Comparison of ENCODE assay signal across 9 cellular contexts in genomic region chr1:62271932-62272728, GRCh38.
DNase-seq lines count a peak whose midpoint lies in the region; ATAC-seq lines count a peak whose summit lies in the region.
"Had no signal": no experiment of that assay in that cellular context is flagged by ENCODE, and none has a peak within 500 bp of the region (broad histone marks: within the 10 kb centered on the region; RNA-seq: fewer than 3 reads in every experiment).

No MANE protein-coding gene starts in this region.

- peak overlapping the region; percentile 34 to 58 for H3K4me3 Mint-ChIP-seq in effector memory CD8-positive, alpha-beta T cell
- H3K4me3 Mint-ChIP-seq: dendritic cell treated with granulocyte-macrophage colony-stimulating factor and Interleukin-4, amounts not matched to agents 40 ng/mL and 50 ng/mL, for 4 days had no signal

- DNase-seq in GM19240 (ENCODE audit: insufficient read length, low spot score) (peak; percentile 32), UCSD-AML1 (lab: John Stamatoyannopoulos, UW; ENCODE audit: unreplicated experiment) (peak; percentile 74), NCI-H2196 (lab: John Stamatoyannopoulos, UW; ENCODE audit: unreplicated experiment) (no peak), NCI-H187 treated with DMSO at 0.1 percent for 48 hours (lab: John Stamatoyannopoulos, UW) (no peak), NCI-H2081 treated with DMSO at 0.1 percent for 48 hours (lab: John Stamatoyannopoulos, UW) (no peak)
- DNase-seq in effector memory CD8-positive, alpha-beta T cell: peak in 2 of 3 experiments; percentile 7 to 17

- peak overlapping the region; percentile 85 to 86 for H3K27ac Mint-ChIP-seq in effector memory CD8-positive, alpha-beta T cell
- H3K27ac Mint-ChIP-seq: dendritic cell treated with granulocyte-macrophage colony-stimulating factor and Interleukin-4, amounts not matched to agents 40 ng/mL and 50 ng/mL, for 4 days had no signal

- no peaks in the 10 kb centered on the region for H3K36me3 Mint-ChIP-seq in effector memory CD8-positive, alpha-beta T cell (ENCODE audit: insufficient read depth)

- ATAC-seq in HG03159 (IDR thresholded peaks at IDR 0.05; ENCODE audit: unreplicated experiment): peak; percentile 82
- peak; percentile 54 for ATAC-seq in effector memory CD8-positive, alpha-beta T cell (replicated peaks)

- no peaks in the 10 kb centered on the region for H3K27me3 Mint-ChIP-seq in effector memory CD8-positive, alpha-beta T cell
- H3K27me3 Mint-ChIP-seq: dendritic cell treated with granulocyte-macrophage colony-stimulating factor and Interleukin-4, amounts not matched to agents 40 ng/mL and 50 ng/mL, for 4 days had no signal

- no peak overlapping the region for H3K9ac ChIP-seq in BLaER1 treated with 17β-estradiol and CSF1 and Interleukin-3, amounts not matched to agents 10 nM and 100 nM

- peak overlapping the region; percentile 15 to 51 (median 30); a peak in 19 of 22 replicates for H3K4me2 ChIP-seq in BLaER1 treated with 17β-estradiol and CSF1 and Interleukin-3, amounts not matched to agents 10 nM and 100 nM

- H3K9me3 Mint-ChIP-seq in effector memory CD8-positive, alpha-beta T cell: no peaks in the 10 kb centered on the region

- H4K20me1 ChIP-seq in BLaER1 treated with 17β-estradiol and CSF1 and Interleukin-3, amounts not matched to agents 10 nM and 100 nM: no peaks in the 10 kb centered on the region

- H3K36me3 ChIP-seq in BLaER1 treated with 17β-estradiol and CSF1 and Interleukin-3, amounts not matched to agents 10 nM and 100 nM: no peaks in the 10 kb centered on the region

- H3K4me3 ChIP-seq in BLaER1 treated with 17β-estradiol and CSF1 and Interleukin-3, amounts not matched to agents 10 nM and 100 nM: no peak overlapping the region

- H3K9me3 ChIP-seq in BLaER1 treated with 17β-estradiol and CSF1 and Interleukin-3, amounts not matched to agents 10 nM and 100 nM (replicated peaks in 1 of 11): peaks cover 0 to 7% (median 0%) of the 10 kb centered on the region in 11 experiments; a peak in 1 of 22 replicates

- H3K4me1 ChIP-seq in BLaER1 treated with 17β-estradiol and CSF1 and Interleukin-3, amounts not matched to agents 10 nM and 100 nM: peaks cover 6 to 11% (median 10%) of the 10 kb centered on the region in 10 experiments; a peak in 19 of 20 replicates

- peaks cover 17 to 19% of the 10 kb centered on the region in 2 donors for H3K4me1 Mint-ChIP-seq in effector memory CD8-positive, alpha-beta T cell (ENCODE audit: low read depth in 2 of 2)

- peak overlapping the region in 1 of 11 experiments; percentile 6; a peak in 1 of 22 replicates for H3K27ac ChIP-seq in BLaER1 treated with 17β-estradiol and CSF1 and Interleukin-3, amounts not matched to agents 10 nM and 100 nM

- no peaks in the 10 kb centered on the region for H3K27me3 ChIP-seq in BLaER1 treated with 17β-estradiol and CSF1 and Interleukin-3, amounts not matched to agents 10 nM and 100 nM

Comparison
In these comparisons a context has a peak if more than half of its experiments do, and no peak if none do; other contexts are left out.
1. DNase-seq: peak in GM19240 (single experiment), UCSD-AML1 (single experiment) and effector memory CD8-positive, alpha-beta T cell (2 of 3); none in NCI-H2196 (single experiment), NCI-H187 treated with DMSO at 0.1 percent for 48 hours (single experiment) and NCI-H2081 treated with DMSO at 0.1 percent for 48 hours (single experiment).